ENCODE assay signal across 2 cellular contexts in the genomic region with DNA sequence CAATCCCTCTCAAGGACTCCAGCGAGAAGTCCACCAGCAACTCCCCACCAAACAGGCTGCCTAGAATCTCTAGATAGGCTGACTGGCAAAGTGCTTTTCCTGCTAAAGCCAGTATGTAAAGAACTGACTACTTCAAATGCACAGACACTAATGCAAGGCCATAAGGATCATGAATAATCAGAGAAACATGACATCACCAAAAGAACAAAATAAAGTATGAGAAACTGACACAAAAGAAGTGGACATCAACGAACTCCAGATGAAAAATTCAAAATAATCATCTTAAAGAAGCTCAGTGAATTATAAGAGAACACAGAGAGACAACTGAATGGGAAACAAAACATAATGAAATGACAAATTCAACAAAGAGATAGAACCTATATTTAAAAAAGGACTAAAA.
A peak's percentile ranks its signal among the peaks of the same experiment; 100 is the strongest.
TF ChIP-seq lines count a peak whose summit lies in the region.

No MANE protein-coding gene starts in this region.

TF ChIP-seq in HepG2, 621 proteins besides CTCF, POLR2A, EP300 and RAD21:
- TF ChIP-seq ATF7 (IDR thresholded peaks at IDR 0.05) = peak; percentile 99
- no peak for TF ChIP-seq ATF7 (CRISPR knock-in tag; IDR thresholded peaks at IDR 0.05)
- no peak for TF ChIP-seq CBFB (CRISPR knock-in tag; IDR thresholded peaks at IDR 0.05)
- peak; percentile 97 for TF ChIP-seq CREB1 (IDR thresholded peaks at IDR 0.05)
- no peak for TF ChIP-seq CREB1 (CRISPR knock-in tag; IDR thresholded peaks at IDR 0.05)

TF ChIP-seq in K562, 482 proteins besides CTCF, POLR2A, EP300 and RAD21:
- TF ChIP-seq HMG20A (CRISPR knock-in tag; conservative IDR thresholded peaks at IDR 0.05) (no peak), ATF7 (IDR thresholded peaks at IDR 0.05) (peak; percentile 49)
- TF ChIP-seq, protein P1, sequence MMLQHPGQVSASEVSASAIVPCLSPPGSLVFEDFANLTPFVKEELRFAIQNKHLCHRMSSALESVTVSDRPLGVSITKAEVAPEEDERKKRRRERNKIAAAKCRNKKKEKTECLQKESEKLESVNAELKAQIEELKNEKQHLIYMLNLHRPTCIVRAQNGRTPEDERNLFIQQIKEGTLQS (IDR thresholded peaks at IDR 0.05) = peak; percentile 79
- TF ChIP-seq, protein P1 (CRISPR knock-in tag; conservative IDR thresholded peaks at IDR 0.05) = no peak
